1 cellular context compared by ENCODE assay signal in genomic region chr15:84611631-84612030, GRCh38.
TF ChIP-seq lines count a peak whose summit lies in the region.

No MANE protein-coding gene starts in this region.

TF ChIP-seq in HEK293, 187 proteins besides CTCF, POLR2A, EP300 and RAD21 (continued from another document):
- TF ChIP-seq ZNF518A (tag by site-specific recombination; conservative IDR thresholded peaks at IDR 0.05; ENCODE audit: low read depth) (no peak), ZFP3 (tag by site-specific recombination; IDR thresholded peaks at IDR 0.05; ENCODE audit: low read depth) (no peak)
